29 cellular contexts compared by ENCODE assay signal in genomic region chr5:156093024-156093423, GRCh38.
"Had no signal": no experiment of that assay in that cellular context is flagged by ENCODE, and none has a peak within 500 bp of the region (broad histone marks: within the 10 kb centered on the region; RNA-seq: fewer than 3 reads in every experiment).

No MANE protein-coding gene starts in this region.

- H3K4me1 Mint-ChIP-seq: activated naive CD8-positive, alpha-beta T cell treated with anti-CD3 and anti-CD28 coated beads, Interleukin-2, amount 10 ng/mL, durations not matched to agents 7 days and 5 days; IgD-negative memory B cell had no signal

- H3K27ac ChIP-seq: adrenal gland, Peyer's patch, RWPE1, SJCRH30 had no signal

- H3K4me1 ChIP-seq: adrenal gland, Peyer's patch, SJCRH30 had no signal

- H3K27me3 ChIP-seq: adrenal gland, Peyer's patch, SJCRH30 had no signal

- H3K36me3 Mint-ChIP-seq: activated naive CD8-positive, alpha-beta T cell treated with anti-CD3 and anti-CD28 coated beads, Interleukin-2, amount 10 ng/mL, durations not matched to agents 7 days and 5 days; IgD-negative memory B cell had no signal

- ATAC-seq: activated CD8-positive, alpha-beta T cell treated with anti-CD3 and anti-CD28 coated beads, Interleukin-2, amount 10 ng/mL, durations not matched to agents 7 days and 5 days; SK-N-SH treated with all-trans-retinoic acid at 6 μM for 48 hours; WTC11 had no signal

- H3K4me3 Mint-ChIP-seq: activated CD8-positive, alpha-beta T cell treated with anti-CD3 and anti-CD28 coated beads, Interleukin-2, amount 10 ng/mL, durations not matched to agents 7 days and 5 days; activated naive CD8-positive, alpha-beta T cell treated with anti-CD3 and anti-CD28 coated beads, Interleukin-2, amount 10 ng/mL, durations not matched to agents 7 days and 5 days; IgD-negative memory B cell; T-helper 2 cell treated with Interferon-gamma antibody and Interleukin-4, amounts not matched to agents 5 μg/mL and 100 μg/mL, for 36 hours; WTC11 had no signal

- FAIRE-seq: bronchial epithelial cell had no signal

- H3K27me3 Mint-ChIP-seq: activated naive CD8-positive, alpha-beta T cell treated with anti-CD3 and anti-CD28 coated beads, Interleukin-2, amount 10 ng/mL, durations not matched to agents 7 days and 5 days; IgD-negative memory B cell had no signal

- H3K4me3 ChIP-seq: adrenal gland, Peyer's patch, SJCRH30 had no signal

- H3K9me3 ChIP-seq: adrenal gland, Peyer's patch, SJCRH30 had no signal

- DNase-seq: activated CD4-positive, alpha-beta T cell treated with anti-CD3 and anti-CD28 coated beads for 48 hours; activated CD4-positive, alpha-beta T cell treated with anti-CD3 and anti-CD28 coated beads, Interleukin-2, amount 50 U/mL, for 4 hours; activated CD4-positive, CD25-positive, alpha-beta regulatory T cell treated with anti-CD3 and anti-CD28 coated beads, Interleukin-2, amount 50 U/mL, for 72 hours; activated CD8-positive, alpha-beta memory T cell treated with anti-CD3 and anti-CD28 coated beads, Interleukin-2, amount 50 U/mL, for 48 hours; activated CD8-positive, alpha-beta T cell treated with anti-CD3 and anti-CD28 coated beads, Interleukin-2, amount 10 ng/mL, durations not matched to agents 7 days and 5 days; activated naive CD4-positive, alpha-beta T cell treated with anti-CD3 and anti-CD28 coated beads, Interleukin-2, amount 50 U/mL, for 16 hours; activated naive CD8-positive, alpha-beta T cell treated with anti-CD3 and anti-CD28 coated beads, Interleukin-2, amount 10 ng/mL, durations not matched to agents 7 days and 5 days; activated T-cell treated with anti-CD3 and anti-CD28 coated beads, Interleukin-2, amount 50 U/mL, for 1 hour; adrenal gland; KG1; NCI-H1048; NCI-H146; NCI-H1930; NCI-H2107; NCI-H2171 treated with DMSO at 0.1 percent for 48 hours; NCI-H510A treated with DMSO at 0.1 percent for 48 hours; NCI-H69; NK-92 treated with Interleukin-12 subunit alpha and Interleukin-12 subunit beta, amount 100 ng/mL, for 24 hours; OCI-M1; Peyer's patch; Right ventricle myocardium superior; SW 1271 had no signal

- H3K36me3 ChIP-seq: adrenal gland, Peyer's patch, SJCRH30 had no signal

- H3K27ac Mint-ChIP-seq: activated CD8-positive, alpha-beta T cell treated with anti-CD3 and anti-CD28 coated beads, Interleukin-2, amount 10 ng/mL, durations not matched to agents 7 days and 5 days; activated naive CD8-positive, alpha-beta T cell treated with anti-CD3 and anti-CD28 coated beads, Interleukin-2, amount 10 ng/mL, durations not matched to agents 7 days and 5 days; IgD-negative memory B cell; T-helper 2 cell treated with Interferon-gamma antibody and Interleukin-4, amounts not matched to agents 5 μg/mL and 100 μg/mL, for 36 hours; WTC11 had no signal
